Comparison of ENCODE assay signal across 2 cellular contexts in genomic region chr16:3188925-3189825, GRCh38.
TF ChIP-seq lines count a peak whose summit lies in the region.

No MANE protein-coding gene starts in this region.

TF ChIP-seq in GM12878, 131 proteins besides CTCF, POLR2A, EP300 and RAD21 (continues in another document):
- TF ChIP-seq PML (IDR thresholded peaks at IDR 0.05; ENCODE audit: low read length) = no peak
- TF ChIP-seq NR2F1 (conservative IDR thresholded peaks at IDR 0.05) = no peak
- TF ChIP-seq BCLAF1 (IDR thresholded peaks at IDR 0.05) = no peak
- TF ChIP-seq GABPA (IDR thresholded peaks at IDR 0.05; ENCODE audit: low read depth) = 0 out of 2 replicates have a peak, but pooled peaks have one; percentile 13
- TF ChIP-seq BRCA1 (IDR thresholded peaks at IDR 0.05; ENCODE audit: low read depth, low read length) = no peak
- TF ChIP-seq SUPT20H (IDR thresholded peaks at IDR 0.05; ENCODE audit: borderline replicate concordance, control insufficient read depth, low read depth, low read length) = no peak
- no peak for TF ChIP-seq REST (IDR thresholded peaks at IDR 0.05; ENCODE audit: low read depth, low read length)
- no peak for TF ChIP-seq MYC (IDR thresholded peaks at IDR 0.05; ENCODE audit: insufficient read depth, insufficient read length, insufficient replicate concordance, low read length, severe bottlenecking)
- no peak for TF ChIP-seq KAT2A (conservative IDR thresholded peaks at IDR 0.05; ENCODE audit: control insufficient read depth, low read depth, low read length)
- TF ChIP-seq RAD51 (IDR thresholded peaks at IDR 0.05) = no peak
- no peak for TF ChIP-seq SIX5 (IDR thresholded peaks at IDR 0.05; ENCODE audit: low read depth, low read length, severe bottlenecking)
- no peak for TF ChIP-seq CEBPB (IDR thresholded peaks at IDR 0.05; ENCODE audit: borderline replicate concordance in 1 of 2, low read depth in 2 of 2, low read length in 2 of 2)
- no peak for TF ChIP-seq SMAD5 (IDR thresholded peaks at IDR 0.05; ENCODE audit: low read depth)
- peak; percentile 31; the same call in 1 of the 2 replicates for TF ChIP-seq ZBTB40 (IDR thresholded peaks at IDR 0.05; ENCODE audit: borderline replicate concordance)
- no peak for TF ChIP-seq WRNIP1 (IDR thresholded peaks at IDR 0.05; ENCODE audit: borderline replicate concordance, low read depth, low read length)
- TF ChIP-seq POLR2AphosphoS5 (IDR thresholded peaks at IDR 0.05; ENCODE audit: low read length) = no peak

TF ChIP-seq in HepG2, 621 proteins besides CTCF, POLR2A, EP300 and RAD21 (continues in another document):
- TF ChIP-seq ZSCAN25 (CRISPR knock-in tag; IDR thresholded peaks at IDR 0.05) (peak; percentile 5; the same call in 1 of the 2 replicates), HHEX (CRISPR knock-in tag; IDR thresholded peaks at IDR 0.05) (no peak), TCF7 (IDR thresholded peaks at IDR 0.05; ENCODE audit: low read depth) (no peak), ZFP36 (IDR thresholded peaks at IDR 0.05; ENCODE audit: borderline replicate concordance, low read depth, low read length, partially characterized antibody) (no peak), CBFB (CRISPR knock-in tag; IDR thresholded peaks at IDR 0.05) (0 out of 2 replicates have a peak, but pooled peaks have one; percentile 11), ZNF609 (CRISPR knock-in tag; IDR thresholded peaks at IDR 0.05; ENCODE audit: borderline replicate concordance) (no peak), ZNF180 (CRISPR knock-in tag; IDR thresholded peaks at IDR 0.05; ENCODE audit: borderline replicate concordance, low read depth) (no peak), SNAPC5 (CRISPR knock-in tag; IDR thresholded peaks at IDR 0.05; ENCODE audit: borderline replicate concordance) (no peak), TARDBP (CRISPR knock-in tag; IDR thresholded peaks at IDR 0.05) (peak; percentile 61), PHF20 (CRISPR knock-in tag; IDR thresholded peaks at IDR 0.05) (no peak), NFKBIZ (CRISPR knock-in tag; IDR thresholded peaks at IDR 0.05) (no peak), ZNF615 (CRISPR knock-in tag; IDR thresholded peaks at IDR 0.05; ENCODE audit: borderline replicate concordance) (peak; percentile 50; the same call in 1 of the 2 replicates), ZNF790 (CRISPR knock-in tag; IDR thresholded peaks at IDR 0.05; ENCODE audit: borderline replicate concordance) (no peak), ZNF614 (CRISPR knock-in tag; IDR thresholded peaks at IDR 0.05; ENCODE audit: borderline replicate concordance) (no peak), NPAS2 (CRISPR knock-in tag; IDR thresholded peaks at IDR 0.05; ENCODE audit: borderline replicate concordance) (no peak), SMARCC2 (IDR thresholded peaks at IDR 0.05) (no peak), ZSCAN9 (CRISPR knock-in tag; IDR thresholded peaks at IDR 0.05; ENCODE audit: borderline replicate concordance) (peak; percentile 21; the same call in 1 of the 2 replicates), MBNL3 (CRISPR knock-in tag; conservative IDR thresholded peaks at IDR 0.05) (no peak), PITX1 (CRISPR knock-in tag; IDR thresholded peaks at IDR 0.05) (no peak), HNF4G (IDR thresholded peaks at IDR 0.05; ENCODE audit: borderline replicate concordance, low read depth, low read length) (peak; percentile 8; the same call in 1 of the 2 replicates), HNF4G (CRISPR knock-in tag; IDR thresholded peaks at IDR 0.05; ENCODE audit: borderline replicate concordance, low read depth) (no peak), LCORL (IDR thresholded peaks at IDR 0.05) (no peak), LCORL (CRISPR knock-in tag; IDR thresholded peaks at IDR 0.05) (peak; percentile 37; the same call in 1 of the 2 replicates), TRIM24 (CRISPR knock-in tag; IDR thresholded peaks at IDR 0.05) (no peak), KDM5A (IDR thresholded peaks at IDR 0.05; ENCODE audit: borderline replicate concordance, low read length) (no peak), NONO (IDR thresholded peaks at IDR 0.05) (no peak), NONO (CRISPR knock-in tag; conservative IDR thresholded peaks at IDR 0.05) (no peak), ZNF280B (CRISPR knock-in tag; IDR thresholded peaks at IDR 0.05; ENCODE audit: borderline replicate concordance) (peak; percentile 56), ZNF503 (CRISPR knock-in tag; IDR thresholded peaks at IDR 0.05) (no peak; the same call in 1 of the 2 replicates), PATZ1 (CRISPR knock-in tag; IDR thresholded peaks at IDR 0.05) (peak; percentile 77), DNMT3B (CRISPR knock-in tag; conservative IDR thresholded peaks at IDR 0.05) (no peak), ZBTB21 (CRISPR knock-in tag; IDR thresholded peaks at IDR 0.05) (0 out of 2 replicates have a peak, but pooled peaks have one; percentile 1), DMAP1 (CRISPR knock-in tag; IDR thresholded peaks at IDR 0.05) (no peak), SNAPC2 (CRISPR knock-in tag; IDR thresholded peaks at IDR 0.05) (no peak), HOXA3 (CRISPR knock-in tag; IDR thresholded peaks at IDR 0.05) (no peak; the same call in none of the 2 replicates), TBX2 (CRISPR knock-in tag; IDR thresholded peaks at IDR 0.05; ENCODE audit: borderline replicate concordance) (0 out of 2 replicates have a peak, but pooled peaks have one; percentile 37), GMEB2 (CRISPR knock-in tag; IDR thresholded peaks at IDR 0.05; ENCODE audit: low read depth) (no peak), ZBTB38 (CRISPR knock-in tag; IDR thresholded peaks at IDR 0.05) (peak; percentile 87), RNF219 (CRISPR knock-in tag; IDR thresholded peaks at IDR 0.05) (no peak), ZNF784 (CRISPR knock-in tag; IDR thresholded peaks at IDR 0.05; ENCODE audit: borderline replicate concordance) (0 out of 2 replicates have a peak, but pooled peaks have one; percentile 22), MATR3 (CRISPR knock-in tag; IDR thresholded peaks at IDR 0.05) (no peak), ZNF589 (CRISPR knock-in tag; conservative IDR thresholded peaks at IDR 0.05) (no peak; the same call in 1 of the 2 replicates), ZMYM4 (CRISPR knock-in tag; IDR thresholded peaks at IDR 0.05) (no peak), ZFP90 (CRISPR knock-in tag; IDR thresholded peaks at IDR 0.05; ENCODE audit: borderline replicate concordance) (no peak)
